18 cellular contexts compared by ENCODE assay signal in genomic region chr9:134852906-134853654, GRCh38. TPM values are rescaled to one million over a fixed set of nuclear protein-coding genes. Genes with fewer than 3 reads are reported as not detected.
A peak's percentile ranks its signal among the peaks of the same experiment; 100 is the strongest.
DNase-seq lines count a peak whose midpoint lies in the region; ATAC-seq, FAIRE-seq and TF ChIP-seq lines count a peak whose summit lies in the region.
"Had no signal": no experiment of that assay in that cellular context is flagged by ENCODE, and none has a peak within 500 bp of the region (broad histone marks: within the 10 kb centered on the region; RNA-seq: fewer than 3 reads in every experiment).

No MANE protein-coding gene starts in this region.

- no peak overlapping the region for H3K9ac ChIP-seq in kidney (ENCODE audit: low read length in 2 of 2)

- no peak overlapping the region for H3K27ac Mint-ChIP-seq in stimulated activated naive CD8-positive, alpha-beta T cell treated with anti-CD3 and anti-CD28 coated beads, Interleukin-15, amount 100 ng/mL, for 72 hours

- H3K4me3 Mint-ChIP-seq in stimulated activated naive CD8-positive, alpha-beta T cell treated with anti-CD3 and anti-CD28 coated beads, Interleukin-15, amount 100 ng/mL, for 72 hours: no peak overlapping the region

- FAIRE-seq in kidney (lab: Jason Lieb, UNC): no peak
- FAIRE-seq in HTR-8/SVneo (lab: Jason Lieb, UNC): no peak

- no peaks in the 10 kb centered on the region for H3K27me3 ChIP-seq in testis

- intact Hi-C loops in kidney (cut with DNase I): no loop called here
- intact Hi-C loops in testis (cut with DNase I; ENCODE audit: low total_unique reads): no loop called here

- WGBS in testis, 2 donors: 59 to 69% methylated on average over 5 to 6 of the region's 6 CpGs

- TF ChIP-seq POLR2A in testis (IDR thresholded peaks at IDR 0.05): no peak

- H3K27ac ChIP-seq in kidney (ENCODE audit: low read depth in 2 of 2, low read length in 2 of 2) (no peak overlapping the region), testis (no peak overlapping the region)
- H3K27ac ChIP-seq: 22Rv1 had no signal

- no peaks in the 10 kb centered on the region for H3K36me3 ChIP-seq in kidney (ENCODE audit: control insufficient read depth in 1 of 2, insufficient read depth in 2 of 2, low read length in 2 of 2)
- H3K36me3 ChIP-seq in testis (ENCODE audit: low read depth, missing control alignments): no peaks in the 10 kb centered on the region

- H3K4me3 ChIP-seq in kidney (ENCODE audit: low read length in 2 of 2): no peak overlapping the region
- no peak overlapping the region for H3K4me3 ChIP-seq in testis

- TF ChIP-seq CTCF in kidney (IDR thresholded peaks at IDR 0.05; ENCODE audit: borderline replicate concordance, extremely low read depth, insufficient read depth): no peak
- no peak for TF ChIP-seq CTCF in testis (IDR thresholded peaks at IDR 0.05)

- H3K9me3 ChIP-seq in kidney (ENCODE audit: control insufficient read depth in 1 of 2, low read length in 2 of 2) (no peaks in the 10 kb centered on the region), testis (no peaks in the 10 kb centered on the region)

- H3K27me3 Mint-ChIP-seq in stimulated activated naive CD8-positive, alpha-beta T cell treated with anti-CD3 and anti-CD28 coated beads, Interleukin-15, amount 100 ng/mL, for 72 hours: peaks cover 17% of the 10 kb centered on the region

- DNase-seq in activated gamma-delta T cell treated with Interleukin-2 at 50 U/mL for 16 hours (peak; percentile 0), activated gamma-delta T cell (lab: John Stamatoyannopoulos, UW) (no peak), RPMI7951 (ENCODE audit: low read depth) (peak; percentile 26), kidney (peak; percentile 22), testis (peak; percentile 25), HTR-8/SVneo (ENCODE audit: insufficient read length, low spot score) (no peak)
- no peak for DNase-seq in stimulated activated naive CD8-positive, alpha-beta T cell treated with anti-CD3 and anti-CD28 coated beads, Interleukin-15, amount 100 ng/mL, for 72 hours
- DNase-seq: C1 segment of cervical spinal cord, EL, NCI-H1436 treated with DMSO at 0.1 percent for 48 hours, NCI-H345, NCI-H69, SHP77 treated with DMSO at 0.1 percent for 48 hours had no signal

- H3K9me3 Mint-ChIP-seq in stimulated activated naive CD8-positive, alpha-beta T cell treated with anti-CD3 and anti-CD28 coated beads, Interleukin-15, amount 100 ng/mL, for 72 hours: peaks cover 0 to 8% of the 10 kb centered on the region in 2 donors

- no peaks in the 10 kb centered on the region for H3K4me1 ChIP-seq in kidney (ENCODE audit: control insufficient read depth in 1 of 2, insufficient read depth in 1 of 2, low read depth in 1 of 2, low read length in 2 of 2)
- H3K4me1 ChIP-seq in testis: peaks cover 4% of the 10 kb centered on the region

- peaks cover 1% of the 10 kb centered on the region for H3K4me1 Mint-ChIP-seq in stimulated activated naive CD8-positive, alpha-beta T cell treated with anti-CD3 and anti-CD28 coated beads, Interleukin-15, amount 100 ng/mL, for 72 hours

- no peak for ATAC-seq in stimulated activated naive CD8-positive, alpha-beta T cell treated with anti-CD3 and anti-CD28 coated beads, Interleukin-15, amount 100 ng/mL, for 72 hours
- no peak for ATAC-seq in GM18502 (IDR thresholded peaks at IDR 0.05; ENCODE audit: poor library complexity, unreplicated experiment)
- ATAC-seq: HCT116, Panc1 had no signal

RNA-seq across cellular contexts. Expression of gene FCN2, which starts 27.5 kb away (rescaled TPM):
- not detected in 2 replicates for total RNA-seq in RPMI7951 (2014; rRNA removed; shearing (Covaris generic))
- total RNA-seq in kidney (3.6 TPM), testis (under 1 TPM in 1 of 2 donors, not detected in 1; 0.43 TPM)
- polyA plus RNA-seq in kidney (ENCODE audit: insufficient read depth, low read depth, low replicate concordance) (2.8 TPM), testis (ENCODE audit: insufficient read depth, low read depth, low replicate concordance) (not detected)
- total RNA-seq: HT1080 had no signal

Comparison
In these comparisons a context has a peak if more than half of its experiments do, and no peak if none do; other contexts are left out.
1. DNase-seq: peak in activated gamma-delta T cell treated with Interleukin-2 at 50 U/mL for 16 hours (single experiment), RPMI7951 (single experiment), kidney (single experiment) and testis (single experiment); none in activated gamma-delta T cell (single experiment), stimulated activated naive CD8-positive, alpha-beta T cell treated with anti-CD3 and anti-CD28 coated beads, Interleukin-15, amount 100 ng/mL, for 72 hours (0 of 2) and HTR-8/SVneo (single experiment).